Comparison of ENCODE assay signal across 1 cellular context in the genomic region with DNA sequence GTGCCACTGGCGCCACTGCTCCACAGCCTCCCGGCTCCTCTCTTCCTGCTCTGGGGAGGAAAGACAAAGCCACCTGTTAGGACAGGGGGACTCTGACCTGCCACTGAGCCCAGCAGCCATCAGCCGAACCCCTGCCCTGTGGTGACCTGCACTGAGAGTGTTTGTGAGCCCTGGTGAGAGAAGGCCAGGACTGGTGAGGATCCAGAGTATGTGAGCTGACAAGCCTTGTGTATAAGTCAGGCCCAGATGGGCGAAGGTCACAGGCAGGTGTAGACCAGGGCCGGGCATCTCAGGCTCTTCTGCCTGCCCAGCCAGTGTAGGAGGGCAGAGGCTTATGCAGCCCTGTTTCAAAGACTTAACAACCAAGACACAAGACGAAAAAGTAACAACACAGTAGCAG.
TF ChIP-seq lines count a peak whose summit lies in the region.

No MANE protein-coding gene starts in this region.

TF ChIP-seq in IMR-90, 13 proteins besides CTCF, POLR2A, EP300 and RAD21:
- no peak for TF ChIP-seq RCOR1 (IDR thresholded peaks at IDR 0.05; ENCODE audit: insufficient replicate concordance, low read length)
- no peak for TF ChIP-seq RFX5 (IDR thresholded peaks at IDR 0.05; ENCODE audit: low read depth, low read length)
- no peak for TF ChIP-seq CHD1 (IDR thresholded peaks at IDR 0.05; ENCODE audit: low read depth, low read length)
